Comparison of ENCODE assay signal across 26 cellular contexts in genomic region chr5:69224520-69224919, GRCh38.
"Had no signal": no experiment of that assay in that cellular context is flagged by ENCODE, and none has a peak within 500 bp of the region (broad histone marks: within the 10 kb centered on the region; RNA-seq: fewer than 3 reads in every experiment).

No MANE protein-coding gene starts in this region.

- H3K4me1 ChIP-seq: gastrocnemius medialis, neural progenitor cell, prostate gland, thyroid gland had no signal

- H3K4me1 Mint-ChIP-seq: mesothelial cell of epicardium, nephron, neural progenitor cell had no signal

- ATAC-seq: esophagus mucosa; gastrocnemius medialis; left cardiac atrium; left ventricle myocardium superior; naive thymus-derived CD4-positive, alpha-beta T cell; stimulated activated effector memory CD8-positive, alpha-beta T cell treated with anti-CD3 and anti-CD28 coated beads, Interleukin-12 subunit alpha, Interleukin-12 subunit beta, amount 100 ng/mL, for 72 hours had no signal

- H3K36me3 ChIP-seq: prostate gland had no signal

- H3K9me3 ChIP-seq: gastrocnemius medialis, prostate gland, right atrium auricular region, sigmoid colon, stomach, thyroid gland had no signal

- H3K4me3 ChIP-seq: dorsolateral prefrontal cortex, gastrocnemius medialis, neural progenitor cell, prostate gland, right atrium auricular region, sigmoid colon, stomach, thyroid gland had no signal

- H3K4me3 Mint-ChIP-seq: mesothelial cell of epicardium; naive thymus-derived CD4-positive, alpha-beta T cell; nephron; neural progenitor cell; stimulated activated effector memory CD8-positive, alpha-beta T cell treated with anti-CD3 and anti-CD28 coated beads, Interleukin-12 subunit alpha, Interleukin-12 subunit beta, amount 100 ng/mL, for 72 hours; type B pancreatic cell had no signal

- H3K9me3 Mint-ChIP-seq: nephron; stimulated activated effector memory CD8-positive, alpha-beta T cell treated with anti-CD3 and anti-CD28 coated beads, Interleukin-12 subunit alpha, Interleukin-12 subunit beta, amount 100 ng/mL, for 72 hours; type B pancreatic cell had no signal

- H3K27me3 Mint-ChIP-seq: naive thymus-derived CD4-positive, alpha-beta T cell; type B pancreatic cell had no signal

- H3K27ac ChIP-seq: dorsolateral prefrontal cortex, epithelial cell of prostate, gastrocnemius medialis, neural progenitor cell, prostate gland, right atrium auricular region, sigmoid colon, stomach, thyroid gland had no signal

- DNase-seq: cerebellar nuclear complex; effector CD4-positive, alpha-beta T cell; foreskin fibroblast; gastrocnemius medialis; head of caudate nucleus; kidney; left cardiac atrium; left ventricle myocardium superior; mesenchymal stem cell; naive thymus-derived CD4-positive, alpha-beta T cell; sigmoid colon; stimulated activated CD4-positive, alpha-beta T cell treated with anti-CD3 and anti-CD28 coated beads, Interleukin-2, amount 100 ng/mL, for 24 hours; stimulated activated CD4-positive, alpha-beta T cell treated with anti-CD3 and anti-CD28 coated beads, Interleukin-4, amount 100 ng/mL, for 24 hours; stimulated activated naive CD4-positive, alpha-beta T cell treated with Interleukin-2 at 50 U/mL for 16 hours; stomach; thyroid gland had no signal

- H3K27ac Mint-ChIP-seq: mesothelial cell of epicardium; naive thymus-derived CD4-positive, alpha-beta T cell; nephron; neural progenitor cell; stimulated activated effector memory CD8-positive, alpha-beta T cell treated with anti-CD3 and anti-CD28 coated beads, Interleukin-12 subunit alpha, Interleukin-12 subunit beta, amount 100 ng/mL, for 72 hours; type B pancreatic cell had no signal

- H3K27me3 ChIP-seq: dorsolateral prefrontal cortex, gastrocnemius medialis, neural progenitor cell, right atrium auricular region, sigmoid colon, stomach, thyroid gland had no signal

- H3K9ac ChIP-seq: neural progenitor cell had no signal
